In the genomic region with DNA sequence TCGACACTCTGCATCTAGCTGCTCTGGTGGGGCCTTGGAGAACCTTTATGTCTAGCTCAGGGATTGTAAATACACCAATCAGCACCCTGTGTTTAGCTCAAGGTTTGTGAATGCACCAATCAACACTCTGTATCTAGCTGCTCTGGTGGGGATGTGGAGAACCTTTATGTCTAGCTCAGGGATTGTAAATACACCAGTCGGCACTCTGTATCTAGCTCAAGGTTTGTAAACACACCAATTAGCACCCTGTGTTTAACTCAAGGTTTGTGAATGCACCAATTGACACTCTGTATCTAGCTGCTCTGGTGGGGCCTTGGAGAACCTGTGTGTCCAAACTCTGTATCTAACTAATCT, we compare ENCODE assay signal across 1 cellular context. TPM values are rescaled to one million over a fixed set of nuclear protein-coding genes. Genes with fewer than 3 reads are reported as not detected.
"Had no signal": no experiment of that assay in that cellular context is flagged by ENCODE, and none has a peak within 500 bp of the region (broad histone marks: within the 10 kb centered on the region; RNA-seq: fewer than 3 reads in every experiment).

No MANE protein-coding gene starts in this region.

RNA-seq across cellular contexts. Expression of gene SERPINB9, which starts 42.4 kb away (rescaled TPM):
- total RNA-seq: SK-MEL-5 had no signal
